In the genomic region with DNA sequence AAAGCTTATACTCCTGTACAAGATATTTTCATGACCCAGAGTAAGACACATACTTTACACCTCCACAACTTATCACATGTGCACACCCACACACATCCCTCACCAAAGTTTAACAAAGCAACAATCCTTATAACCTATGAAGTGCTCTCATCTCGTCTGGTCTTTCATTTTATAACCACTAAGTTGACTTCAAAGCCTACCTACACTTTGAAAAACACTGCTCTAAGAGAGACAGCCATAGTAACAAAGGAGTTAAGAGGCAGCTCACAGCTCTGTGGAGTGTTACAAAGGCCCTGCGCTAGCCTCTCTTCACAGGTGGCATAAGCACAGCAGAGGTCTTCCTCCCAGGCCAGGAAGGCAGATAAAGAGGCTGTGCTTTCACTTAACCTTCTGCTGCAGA, we compare ENCODE assay signal across 15 cellular contexts.
"Had no signal": no experiment of that assay in that cellular context is flagged by ENCODE, and none has a peak within 500 bp of the region (broad histone marks: within the 10 kb centered on the region; RNA-seq: fewer than 3 reads in every experiment).

No MANE protein-coding gene starts in this region.

- H3K9me3 ChIP-seq: heart left ventricle, lower lobe of right lung, tibial artery, uterus had no signal

- H3K4me3 Mint-ChIP-seq: activated CD4-positive, alpha-beta memory T cell treated with anti-CD3 and anti-CD28 coated beads for 36 hours; activated T-helper 1 cell treated with anti-CD3 and anti-CD28 coated beads, Interleukin-12 subunit alpha, Interleukin-12 subunit beta, Interleukin-2, Interleukin-4 antibody, amounts not matched to agents 30 ng/mL and 10 ng/mL and 1 ng/mL, durations not matched to agents 14 hours and 24 hours and 36 hours; stimulated activated memory B cell treated with anti-CD40 and anti-IgM and Interleukin-4, amounts not matched to agents 10 μg/mL and 1 μg/mL and 100 μg/mL, for 72 hours had no signal

- DNase-seq: activated CD4-positive, alpha-beta memory T cell treated with anti-CD3 and anti-CD28 coated beads for 36 hours; activated CD4-positive, alpha-beta T cell treated with anti-CD3 and anti-CD28 coated beads for 1 hour; dermis blood vessel endothelial cell; heart left ventricle; lower lobe of right lung; posterior cingulate gyrus; retina; stimulated activated CD4-positive, alpha-beta T cell treated with anti-CD3 and anti-CD28 coated beads, Interleukin-2, amount 100 ng/mL, for 48 hours; T-cell; T1000; tibial artery; uterus had no signal

- H3K27me3 ChIP-seq: tibial artery, uterus had no signal

- ATAC-seq: heart left ventricle; lower lobe of right lung; stimulated activated memory B cell treated with anti-CD40 and anti-IgM and Interleukin-4, amounts not matched to agents 10 μg/mL and 1 μg/mL and 100 μg/mL, for 72 hours had no signal

- H3K27ac Mint-ChIP-seq: activated CD4-positive, alpha-beta memory T cell treated with anti-CD3 and anti-CD28 coated beads for 36 hours; activated T-helper 1 cell treated with anti-CD3 and anti-CD28 coated beads, Interleukin-12 subunit alpha, Interleukin-12 subunit beta, Interleukin-2, Interleukin-4 antibody, amounts not matched to agents 30 ng/mL and 10 ng/mL and 1 ng/mL, durations not matched to agents 14 hours and 24 hours and 36 hours; stimulated activated memory B cell treated with anti-CD40 and anti-IgM and Interleukin-4, amounts not matched to agents 10 μg/mL and 1 μg/mL and 100 μg/mL, for 72 hours had no signal

- H3K4me3 ChIP-seq: heart left ventricle, lower lobe of right lung, tibial artery, uterus had no signal

- H3K36me3 ChIP-seq: heart left ventricle, lower lobe of right lung, tibial artery, uterus had no signal

- H3K36me3 Mint-ChIP-seq: activated CD4-positive, alpha-beta memory T cell treated with anti-CD3 and anti-CD28 coated beads for 36 hours; T-cell had no signal

- H3K4me1 Mint-ChIP-seq: stimulated activated memory B cell treated with anti-CD40 and anti-IgM and Interleukin-4, amounts not matched to agents 10 μg/mL and 1 μg/mL and 100 μg/mL, for 72 hours had no signal

- H3K27me3 Mint-ChIP-seq: activated CD4-positive, alpha-beta memory T cell treated with anti-CD3 and anti-CD28 coated beads for 36 hours; stimulated activated memory B cell treated with anti-CD40 and anti-IgM and Interleukin-4, amounts not matched to agents 10 μg/mL and 1 μg/mL and 100 μg/mL, for 72 hours had no signal

- H3K4me1 ChIP-seq: lower lobe of right lung, tibial artery, uterus had no signal

- H3K9me3 Mint-ChIP-seq: activated CD4-positive, alpha-beta memory T cell treated with anti-CD3 and anti-CD28 coated beads for 36 hours; activated T-helper 1 cell treated with anti-CD3 and anti-CD28 coated beads, Interleukin-12 subunit alpha, Interleukin-12 subunit beta, Interleukin-2, Interleukin-4 antibody, amounts not matched to agents 30 ng/mL and 10 ng/mL and 1 ng/mL, durations not matched to agents 14 hours and 24 hours and 36 hours; stimulated activated memory B cell treated with anti-CD40 and anti-IgM and Interleukin-4, amounts not matched to agents 10 μg/mL and 1 μg/mL and 100 μg/mL, for 72 hours; T-cell had no signal

- H3K27ac ChIP-seq: epithelial cell of prostate, heart left ventricle, lower lobe of right lung, tibial artery, uterus had no signal
